In genomic region chr22:50562523-50563409, GRCh38 we compare ENCODE assay signal across 8 cellular contexts. TPM values are rescaled to one million over a fixed set of nuclear protein-coding genes. Genes with fewer than 3 reads are reported as not detected.
DNase-seq lines count a peak whose midpoint lies in the region; ATAC-seq, FAIRE-seq and TF ChIP-seq lines count a peak whose summit lies in the region.

TSS of gene SYCE3 (minus strand) at chr22:50562919. CDS start at chr22:50556405, 6,514 bp downstream.

- no peaks in the 10 kb centered on the region for H3K9me3 Mint-ChIP-seq in immature natural killer cell

- no peak for TF ChIP-seq POLR2A in spleen (IDR thresholded peaks at IDR 0.05)

- FAIRE-seq in bronchial epithelial cell (lab: Jason Lieb, UNC): no peak

- CTCF ChIA-PET in AG04450 (lab: Charles Lee): interaction anchor here (0.6 to 2.1 kb wide), 27 partner anchors 9 to 205 kb away, joined by 3 to 27 read pairs (median 6); partner anchors contain the start of genes ARSA, CPT1B, KLHDC7B and LMF2

- H3K27me3 ChIP-seq in AG04450 (ENCODE audit: control insufficient read depth, insufficient read depth, low read length) (peaks cover 22% of the 10 kb centered on the region), WERI-Rb-1 (ENCODE audit: insufficient read depth, low read depth, severe bottlenecking) (no peaks in the 10 kb centered on the region), bronchial epithelial cell (ENCODE audit: control insufficient read depth, insufficient read depth, low read length) (no peaks in the 10 kb centered on the region), spleen (replicated peaks in 1 of 7) (no peaks in the 10 kb centered on the region)

- POLR2A ChIA-PET in AG04450 (lab: Yijun Ruan, JAX): interaction anchor here (0.6 to 0.9 kb wide), 3 partner anchors 13 to 37 kb away, joined by 3 to 4 read pairs (median 4); partner anchors contain the start of gene SCO2

- H3K4me3 ChIP-seq in AG04450 (ENCODE audit: low read depth, low read length) (peak within 1 kb of the TSS; percentile 70), WERI-Rb-1 (ENCODE audit: low read depth, low read length) (peak within 1 kb of the TSS; percentile 59), bronchial epithelial cell (ENCODE audit: low read depth, low read length) (peak within 1 kb of the TSS; percentile 49), spleen (peak within 1 kb of the TSS; percentile 38 to 67 (median 55))

- H3K4me3 Mint-ChIP-seq in immature natural killer cell: peak within 1 kb of the TSS; percentile 92 to 97 (median 94)

- peak within 1 kb of the TSS; percentile 92 to 99 (median 96) for H3K27ac Mint-ChIP-seq in immature natural killer cell

- ATAC-seq in GM18870 (IDR thresholded peaks at IDR 0.05; ENCODE audit: unreplicated experiment) (peak; percentile 74), HG03108 (IDR thresholded peaks at IDR 0.05; ENCODE audit: unreplicated experiment) (peak; percentile 94)

- WGBS in spleen, 5 donors: 1 to 11% (median 5%) methylated on average over 43 to 61 of the region's 61 CpGs

- intact Hi-C loops in spleen (cut with DNase I; ENCODE audit: low total_unique reads): no loop called here

- DNase-seq in AG04450 (ENCODE audit: low read depth, low spot score) (peak; percentile 50), NCI-H2196 (lab: John Stamatoyannopoulos, UW; ENCODE audit: unreplicated experiment) (peak; percentile 89), WERI-Rb-1 (peak; percentile 99), bronchial epithelial cell (ENCODE audit: low read depth) (peak; percentile 80), immature natural killer cell (peak; percentile 97 to 98 (median 98)), spleen (peak; percentile 99)

- no peaks in the 10 kb centered on the region for H3K36me3 ChIP-seq in WERI-Rb-1
- H3K36me3 ChIP-seq in bronchial epithelial cell (ENCODE audit: control insufficient read depth, insufficient read depth, low read length): no peaks in the 10 kb centered on the region
- peaks cover 0 to 6% (median 0%) of the 10 kb centered on the region in 6 donors for H3K36me3 ChIP-seq in spleen

- TF ChIP-seq CTCF in AG04450 (IDR thresholded peaks at IDR 0.05; ENCODE audit: low read depth, low read length) (peak; percentile 78), WERI-Rb-1 (IDR thresholded peaks at IDR 0.05; ENCODE audit: low read depth, low read length) (peak; percentile 91), bronchial epithelial cell (IDR thresholded peaks at IDR 0.05; ENCODE audit: insufficient read depth, low read length, severe bottlenecking) (peak; percentile 98), spleen (IDR thresholded peaks at IDR 0.05 in 8 of 11, conservative IDR thresholded peaks at IDR 0.05 in 3 of 11) (peak; percentile 94 to 100 (median 99))

- peaks cover 22 to 26% of the 10 kb centered on the region in 2 donors for H3K4me1 Mint-ChIP-seq in immature natural killer cell

- peaks cover 4 to 15% (median 9%) of the 10 kb centered on the region in 6 donors for H3K4me1 ChIP-seq in spleen

- H3K9me3 ChIP-seq in AG04450 (ENCODE audit: control insufficient read depth, insufficient read depth, low read length) (no peaks in the 10 kb centered on the region; the same call in 1 of the 2 replicates), WERI-Rb-1 (ENCODE audit: severe bottlenecking) (no peaks in the 10 kb centered on the region), spleen (no peaks in the 10 kb centered on the region)

- H3K36me3 Mint-ChIP-seq in immature natural killer cell: no peaks in the 10 kb centered on the region

- H3K27me3 Mint-ChIP-seq in immature natural killer cell (ENCODE audit: low read depth in 3 of 3): peaks cover 8 to 18% (median 9%) of the 10 kb centered on the region in 3 donors

- no peak within 1 kb of the TSS for H3K27ac ChIP-seq in AG04450 (ENCODE audit: low read depth, low read length)
- peak within 1 kb of the TSS; percentile 30 for H3K27ac ChIP-seq in WERI-Rb-1
- H3K27ac ChIP-seq in spleen: peak within 1 kb of the TSS; percentile 37 to 85 (median 63)

RNA-seq across cellular contexts. Expression of gene SYCE3, which starts in this region (rescaled TPM):
- polyA plus RNA-seq in AG04450 (2011; rRNA removed): not detected in 2 replicates
- not detected in 2 replicates for polyA minus RNA-seq in AG04450 (2011; rRNA and poly(A)+ RNA removed)
- 0.51 and 0.79 TPM in 2 replicates for total RNA-seq in bronchial epithelial cell
- not detected for polyA plus RNA-seq in immature natural killer cell
- 1 to 10 TPM in 1 of 7 donors, not detected in 6; 3.0 TPM for total RNA-seq in spleen
- under 1 TPM in 1 of 3 donors, not detected in 2; 0.50 TPM for polyA plus RNA-seq in spleen

Comparison
In these comparisons a context has a peak if more than half of its experiments do, and no peak if none do; other contexts are left out.
1. Peak in DNase-seq and H3K4me3 ChIP-seq in AG04450; RNA of the gene not detected or under 1 TPM.
2. Peak in DNase-seq and H3K4me3 ChIP-seq in bronchial epithelial cell; RNA of the gene not detected or under 1 TPM.
3. Peak in DNase-seq in immature natural killer cell; RNA of the gene not detected or under 1 TPM.